Comparison of ENCODE assay signal across 13 cellular contexts in the genomic region with DNA sequence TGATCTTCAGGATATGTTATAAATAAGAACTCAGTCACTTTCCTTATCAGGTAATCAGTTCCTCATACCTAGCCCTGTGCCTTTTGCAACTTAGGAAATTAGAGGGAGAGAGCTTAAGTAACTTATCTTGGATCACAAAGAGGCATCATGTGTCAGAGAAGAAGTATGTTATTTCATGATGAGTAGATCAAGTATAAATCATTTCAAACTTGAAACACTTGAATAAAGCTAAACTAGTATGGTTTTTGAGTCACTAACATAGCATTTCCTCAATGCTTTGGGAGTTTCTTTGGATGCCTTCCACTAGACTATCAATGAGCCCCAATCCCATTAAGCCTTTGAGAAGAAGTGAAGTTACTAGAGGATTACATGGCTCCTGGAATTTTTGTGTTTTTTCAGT.
A peak's percentile ranks its signal among the peaks of the same experiment; 100 is the strongest.
DNase-seq lines count a peak whose midpoint lies in the region; ATAC-seq and TF ChIP-seq lines count a peak whose summit lies in the region.
"Had no signal": no experiment of that assay in that cellular context is flagged by ENCODE, and none has a peak within 500 bp of the region (broad histone marks: within the 10 kb centered on the region; RNA-seq: fewer than 3 reads in every experiment).

No MANE protein-coding gene starts in this region.

- peaks cover 0 to 7% of the 10 kb centered on the region in 2 donors for H3K36me3 Mint-ChIP-seq in activated naive CD4-positive, alpha-beta T cell treated with anti-CD3 and anti-CD28 coated beads, Interleukin-2, amount 50 U/mL, for 72 hours

- peaks cover 0 to 4% of the 10 kb centered on the region in 2 donors for H3K9me3 Mint-ChIP-seq in activated naive CD4-positive, alpha-beta T cell treated with anti-CD3 and anti-CD28 coated beads, Interleukin-2, amount 50 U/mL, for 72 hours
- H3K9me3 Mint-ChIP-seq: T-helper 2 cell treated with Interferon-gamma antibody and Interleukin-4, amounts not matched to agents 5 μg/mL and 100 μg/mL, for 36 hours had no signal

- no peak for TF ChIP-seq CTCF in RWPE1 (conservative IDR thresholded peaks at IDR 0.05; ENCODE audit: low read depth)
- TF ChIP-seq CTCF in epithelial cell of proximal tubule (conservative IDR thresholded peaks at IDR 0.05; ENCODE audit: low read depth, low read length) = no peak
- no peak for TF ChIP-seq CTCF in retinal pigment epithelial cell (conservative IDR thresholded peaks at IDR 0.05; ENCODE audit: low read depth, low read length)

- no peak for ATAC-seq in activated naive CD4-positive, alpha-beta T cell treated with anti-CD3 and anti-CD28 coated beads, Interleukin-2, amount 50 U/mL, for 72 hours
- ATAC-seq in GM21390 (IDR thresholded peaks at IDR 0.05; ENCODE audit: unreplicated experiment) = no peak
- ATAC-seq in HG03025 (IDR thresholded peaks at IDR 0.05; ENCODE audit: low FRiP score, unreplicated experiment) = no peak

- H3K27ac Mint-ChIP-seq in activated naive CD4-positive, alpha-beta T cell treated with anti-CD3 and anti-CD28 coated beads, Interleukin-2, amount 50 U/mL, for 72 hours = no peak overlapping the region
- H3K27ac Mint-ChIP-seq: activated CD4-positive, alpha-beta T cell treated with anti-CD3 and anti-CD28 coated beads, Interleukin-2, amount 10 ng/mL, durations not matched to agents 7 days and 5 days; T-helper 2 cell treated with Interferon-gamma antibody and Interleukin-4, amounts not matched to agents 5 μg/mL and 100 μg/mL, for 36 hours had no signal

- peak; percentile 81 for DNase-seq in GM04503 (ENCODE audit: low read depth)
- DNase-seq in RWPE1 (ENCODE audit: low spot score) = peak; percentile 68
- peak; percentile 38 for DNase-seq in epithelial cell of proximal tubule (ENCODE audit: low read depth)
- peak; percentile 39 for DNase-seq in retinal pigment epithelial cell (ENCODE audit: low read depth)
- no peak for DNase-seq in T-helper 9 cell
- no peak for DNase-seq in activated naive CD4-positive, alpha-beta T cell treated with anti-CD3 and anti-CD28 coated beads, Interleukin-2, amount 50 U/mL, for 72 hours (ENCODE audit: low spot score in 2 of 2)
- DNase-seq: activated CD4-positive, alpha-beta T cell treated with anti-CD3 and anti-CD28 coated beads, Interleukin-2, amount 10 ng/mL, durations not matched to agents 7 days and 5 days; COR-L47; NCI-H1417; occipital lobe had no signal

- H3K4me3 ChIP-seq in epithelial cell of proximal tubule (ENCODE audit: low read depth, low read length) = no peak overlapping the region
- no peak overlapping the region for H3K4me3 ChIP-seq in retinal pigment epithelial cell (ENCODE audit: low read length)

- CTCF ChIA-PET in RWPE1 (lab: Yijun Ruan, JAX) = interaction anchor here (0.6 kb wide), 1 partner anchor 34 kb away, joined by 3 read pairs; no protein-coding TSS in a partner anchor

- no peak overlapping the region for H3K27ac ChIP-seq in RWPE1

- POLR2A ChIA-PET in RWPE1 (lab: Yijun Ruan, JAX; ENCODE audit: low non-redundant PET) = no interaction called here

Comparison
In these comparisons a context has a peak if more than half of its experiments do, and no peak if none do; other contexts are left out.
1. DNase-seq: peak in GM04503 (single experiment), RWPE1 (single experiment), epithelial cell of proximal tubule (single experiment) and retinal pigment epithelial cell (single experiment); none in T-helper 9 cell (single experiment) and activated naive CD4-positive, alpha-beta T cell treated with anti-CD3 and anti-CD28 coated beads, Interleukin-2, amount 50 U/mL, for 72 hours (0 of 2).